In the genomic region with DNA sequence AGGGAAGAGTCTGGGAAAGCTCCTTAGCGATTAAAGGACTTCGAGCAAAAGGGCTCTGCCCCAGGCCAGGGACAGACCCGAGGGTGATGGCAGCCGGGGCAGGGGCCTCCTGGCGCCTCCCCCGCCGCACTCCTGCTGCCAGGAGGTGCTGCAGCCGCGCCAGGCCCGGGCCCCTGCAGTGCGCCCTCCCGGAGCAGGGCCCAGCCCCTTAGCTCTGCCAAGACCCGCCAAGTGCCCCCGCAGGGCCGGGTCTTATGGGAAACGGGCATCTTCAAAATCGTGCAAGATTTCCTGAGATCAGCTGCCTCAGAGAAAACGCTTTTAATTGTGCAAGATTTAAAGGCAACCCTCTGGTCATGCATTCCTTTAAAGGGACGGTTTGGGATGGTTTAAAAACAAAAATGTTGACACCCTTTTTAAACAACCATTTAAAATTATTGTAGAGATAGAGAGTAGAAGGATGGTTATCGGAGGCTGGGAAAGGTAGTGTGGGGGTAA, we compare ENCODE assay signal across 1 cellular context.
TF ChIP-seq lines count a peak whose summit lies in the region.

No MANE protein-coding gene starts in this region.

TF ChIP-seq in endothelial cell of umbilical vein, 7 proteins besides CTCF, POLR2A, EP300 and RAD21:
- no peak for TF ChIP-seq FOS (IDR thresholded peaks at IDR 0.05; ENCODE audit: borderline replicate concordance, insufficient read depth, low read length)
- TF ChIP-seq GATA2 (IDR thresholded peaks at IDR 0.05; ENCODE audit: insufficient read depth, insufficient read length, low read depth, low read length) = no peak
- TF ChIP-seq EZH2 (IDR thresholded peaks at IDR 0.05; ENCODE audit: borderline replicate concordance, low read depth, low read length, severe bottlenecking) = no peak
- TF ChIP-seq MYC (IDR thresholded peaks at IDR 0.05; ENCODE audit: low read depth, low read length) = no peak
- TF ChIP-seq, protein P1, sequence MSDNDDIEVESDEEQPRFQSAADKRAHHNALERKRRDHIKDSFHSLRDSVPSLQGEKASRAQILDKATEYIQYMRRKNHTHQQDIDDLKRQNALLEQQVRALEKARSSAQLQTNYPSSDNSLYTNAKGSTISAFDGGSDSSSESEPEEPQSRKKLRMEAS (IDR thresholded peaks at IDR 0.05; ENCODE audit: insufficient read depth, insufficient read length) = no peak
- TF ChIP-seq POLR2AphosphoS5 (IDR thresholded peaks at IDR 0.05; ENCODE audit: insufficient read depth, low read depth, low read length) = no peak
- no peak for TF ChIP-seq JUN (IDR thresholded peaks at IDR 0.05; ENCODE audit: borderline replicate concordance, insufficient read depth, insufficient read length, low read depth)
